Comparison of ENCODE assay signal across 23 cellular contexts in the genomic region with DNA sequence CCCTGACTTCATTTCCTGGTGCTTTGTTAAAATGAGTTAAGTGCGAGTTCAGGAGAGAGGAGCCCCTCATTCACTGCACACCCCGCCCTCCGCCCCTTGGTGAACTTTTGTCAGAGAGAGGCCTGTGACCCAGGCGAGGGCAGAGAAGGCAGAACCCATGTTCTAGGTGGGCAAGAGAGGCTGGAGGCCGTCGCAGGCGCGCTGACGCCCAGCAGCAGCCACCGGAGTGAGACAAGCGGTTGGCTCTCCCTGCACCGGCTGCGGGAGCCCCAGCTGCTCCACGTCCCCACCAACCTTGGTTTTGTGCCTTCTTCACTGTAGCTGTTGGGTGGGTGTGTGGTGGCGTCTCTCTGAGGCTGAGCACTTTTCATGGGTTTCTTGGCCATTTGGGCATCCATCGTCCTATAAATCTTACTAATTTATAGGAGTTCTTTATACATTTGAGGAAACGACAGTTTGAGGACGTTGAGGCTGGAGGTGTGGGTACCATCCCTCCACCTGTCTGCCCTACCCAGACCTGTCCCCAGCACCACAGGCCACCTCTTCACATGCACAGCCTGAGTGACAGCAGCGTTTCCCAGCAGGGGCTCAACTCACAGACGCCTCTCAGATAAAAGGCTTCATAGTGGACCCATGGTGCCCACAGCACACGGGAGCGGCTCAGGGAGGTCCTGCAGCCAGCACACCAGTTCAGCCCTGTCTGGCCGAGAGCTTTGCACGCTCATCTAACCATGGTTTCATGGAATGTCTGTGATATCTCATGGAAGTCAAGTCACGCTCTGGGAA. TPM values are rescaled to one million over a fixed set of nuclear protein-coding genes. Genes with fewer than 3 reads are reported as not detected.
"Had no signal": no experiment of that assay in that cellular context is flagged by ENCODE, and none has a peak within 500 bp of the region (broad histone marks: within the 10 kb centered on the region; RNA-seq: fewer than 3 reads in every experiment).

No MANE protein-coding gene starts in this region.

- H3K9me3 ChIP-seq: prostate gland, transverse colon, uterus had no signal

- H3K4me2 ChIP-seq: hepatocyte, neural progenitor cell had no signal

- H3K27ac ChIP-seq: foreskin keratinocyte, hepatocyte, neural progenitor cell, prostate gland, right atrium auricular region, skin epidermis, stomach, suprapubic skin, transverse colon, uterus had no signal

- H3K4me1 ChIP-seq: foreskin keratinocyte, neural progenitor cell, prostate gland, right atrium auricular region, stomach, suprapubic skin, transverse colon, uterus had no signal

- ATAC-seq: activated CD4-positive, CD25-positive, alpha-beta regulatory T cell treated with anti-CD3 and anti-CD28 coated beads, Interleukin-2, amount 50 U/mL, for 24 hours; foreskin keratinocyte; stimulated activated memory B cell treated with anti-CD40 and anti-IgM and Interleukin-4, amounts not matched to agents 10 μg/mL and 1 μg/mL and 100 μg/mL, for 72 hours had no signal

- H3K27me3 ChIP-seq: foreskin keratinocyte, hepatocyte, right atrium auricular region, uterus had no signal

- H3K4me3 ChIP-seq: hepatocyte, neural progenitor cell, prostate gland, right atrium auricular region, skin epidermis, stomach, suprapubic skin, transverse colon, uterus had no signal

- DNase-seq: activated CD4-positive, alpha-beta T cell treated with anti-CD3 and anti-CD28 coated beads, Interleukin-2, amount 50 U/mL, for 1 hour; activated gamma-delta T cell treated with Interleukin-2 at 50 U/mL for 16 hours; activated T-cell treated with anti-CD3 and anti-CD28 coated beads, Interleukin-2, amount 50 U/mL, for 1 hour; anterior cingulate cortex; caudate nucleus; dermis blood vessel endothelial cell; effector CD8-positive, alpha-beta T cell; foreskin keratinocyte; mesenchymal stem cell; naive B cell; stimulated activated CD4-positive, alpha-beta T cell treated with anti-CD3 and anti-CD28 coated beads, Interleukin-2, amount 100 ng/mL, for 24 hours; stomach; transverse colon; uterus had no signal

- H3K9ac ChIP-seq: neural progenitor cell had no signal

- H3K36me3 ChIP-seq: neural progenitor cell, prostate gland, right atrium auricular region, stomach, suprapubic skin, transverse colon, uterus had no signal

- H2AFZ ChIP-seq: hepatocyte, neural progenitor cell had no signal

RNA-seq across cellular contexts. Expression of a gene that starts 45.2 kb away (rescaled TPM):
- total RNA-seq: dermis blood vessel endothelial cell, osteocyte had no signal
